Comparison of ENCODE assay signal across 8 cellular contexts in the genomic region with DNA sequence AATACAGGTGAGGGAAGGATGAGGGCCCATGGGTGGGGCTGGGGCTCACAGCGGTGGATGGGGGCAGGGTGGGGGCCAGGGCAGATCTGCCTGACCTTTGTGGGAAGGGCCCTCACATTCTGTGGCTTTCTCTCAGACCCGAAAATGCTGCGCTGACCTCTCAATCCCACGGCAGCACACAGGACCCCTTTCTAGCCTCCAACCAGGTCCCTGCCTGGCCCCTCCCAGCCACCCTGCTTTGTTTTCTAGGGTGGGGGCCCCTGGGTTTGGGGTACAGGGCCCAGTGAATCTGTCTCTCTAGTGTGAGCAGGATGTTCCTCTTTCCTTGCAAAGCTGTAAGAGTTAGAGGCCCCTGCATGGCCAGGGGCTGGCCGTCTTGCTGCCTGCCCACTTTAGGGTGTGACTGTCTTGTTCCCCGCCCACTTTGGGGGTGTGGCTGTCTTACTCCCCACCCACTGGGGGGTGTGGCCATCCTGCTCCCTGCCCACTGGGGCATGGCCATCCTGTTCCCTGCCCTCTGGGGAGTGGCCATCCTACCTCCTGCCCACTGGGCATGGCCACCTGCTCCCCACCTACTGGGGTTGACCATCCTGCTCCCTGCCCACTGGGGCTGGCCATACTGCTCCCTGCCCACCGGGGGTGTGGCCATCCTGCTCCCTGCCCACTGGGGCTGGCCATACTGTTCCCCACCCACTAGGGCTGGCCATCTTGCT. TPM values are rescaled to one million over a fixed set of nuclear protein-coding genes. Genes with fewer than 3 reads are reported as not detected.
DNase-seq lines count a peak whose midpoint lies in the region; ATAC-seq lines count a peak whose summit lies in the region.

No MANE protein-coding gene starts in this region.

- no peak overlapping the region for H3K27ac Mint-ChIP-seq in activated T-cell treated with anti-CD3 and anti-CD28 coated beads, Interleukin-2, amount 50 U/mL, for 72 hours
- H3K27ac Mint-ChIP-seq in naive thymus-derived CD8-positive, alpha-beta T cell, result peak overlapping the region in 2 of 10 donors; percentile 33 to 76

- no peaks in the 10 kb centered on the region for H3K9me3 Mint-ChIP-seq in activated T-cell treated with anti-CD3 and anti-CD28 coated beads, Interleukin-2, amount 50 U/mL, for 72 hours
- peaks cover 0 to 2% (median 0%) of the 10 kb centered on the region in 9 donors for H3K9me3 Mint-ChIP-seq in naive thymus-derived CD8-positive, alpha-beta T cell

- POLR2A ChIA-PET in naive thymus-derived CD8-positive, alpha-beta T cell (lab: Charles Lee), result interaction anchor here (4.6 kb wide), 1 partner anchor 10 kb away, joined by 27 read pairs; a partner anchor contains a TSS

- peak overlapping the region; percentile 66 for H3K4me3 Mint-ChIP-seq in activated T-cell treated with anti-CD3 and anti-CD28 coated beads, Interleukin-2, amount 50 U/mL, for 72 hours
- H3K4me3 Mint-ChIP-seq in naive thymus-derived CD8-positive, alpha-beta T cell, result peak overlapping the region in 2 of 10 donors; percentile 71 to 80

- H3K36me3 Mint-ChIP-seq in activated T-cell treated with anti-CD3 and anti-CD28 coated beads, Interleukin-2, amount 50 U/mL, for 72 hours (ENCODE audit: insufficient read depth in 2 of 2), result peaks cover 9 to 18% of the 10 kb centered on the region in 2 donors
- H3K36me3 Mint-ChIP-seq in naive thymus-derived CD8-positive, alpha-beta T cell, result peaks cover 0 to 20% (median 5%) of the 10 kb centered on the region in 3 donors

- ATAC-seq in activated T-cell treated with anti-CD3 and anti-CD28 coated beads, Interleukin-2, amount 50 U/mL, for 72 hours (replicated peaks in 1 of 2), result peak in 1 of 2 donors; percentile 13
- peak; percentile 53 to 75 for ATAC-seq in naive thymus-derived CD8-positive, alpha-beta T cell
- ATAC-seq in HG02885 (IDR thresholded peaks at IDR 0.05; ENCODE audit: poor library complexity, unreplicated experiment) (no peak), GM21367 (IDR thresholded peaks at IDR 0.05; ENCODE audit: unreplicated experiment) (no peak)

- peaks cover 48% of the 10 kb centered on the region for H3K4me1 Mint-ChIP-seq in activated T-cell treated with anti-CD3 and anti-CD28 coated beads, Interleukin-2, amount 50 U/mL, for 72 hours (ENCODE audit: low read depth)
- H3K4me1 Mint-ChIP-seq in naive thymus-derived CD8-positive, alpha-beta T cell, result peaks cover 27 to 48% (median 41%) of the 10 kb centered on the region in 4 donors

- DNase-seq in Daoy (ENCODE audit: low read depth), result peak; percentile 54
- peak; percentile 45 for DNase-seq in NCI-H226
- peak; percentile 52 to 74 for DNase-seq in activated T-cell treated with anti-CD3 and anti-CD28 coated beads, Interleukin-2, amount 50 U/mL, for 72 hours
- DNase-seq in naive thymus-derived CD8-positive, alpha-beta T cell, result peak in 7 of 10 donors; percentile 34 to 59 (median 44)
- no peak for DNase-seq in NCI-H446 treated with DMSO at 0.1 percent for 48 hours (lab: John Stamatoyannopoulos, UW)
- DNase-seq in NCI-H1105 (lab: John Stamatoyannopoulos, UW), result no peak

- H3K27me3 Mint-ChIP-seq in activated T-cell treated with anti-CD3 and anti-CD28 coated beads, Interleukin-2, amount 50 U/mL, for 72 hours (ENCODE audit: low read depth), result no peaks in the 10 kb centered on the region
- H3K27me3 Mint-ChIP-seq in naive thymus-derived CD8-positive, alpha-beta T cell, result no peaks in the 10 kb centered on the region

RNA-seq across cellular contexts. Expression of a gene that starts 11.5 kb away (rescaled TPM):
- total RNA-seq in Daoy (2014; rRNA removed; shearing (Covaris generic)), result 9.0 and 9.5 TPM in 2 replicates
- total RNA-seq in activated T-cell treated with anti-CD3 and anti-CD28 coated beads, Interleukin-2, amount 50 U/mL, for 72 hours, result 10 to 100 TPM; 74.9 to 81.5 TPM
- 100 to 1,000 TPM; 224 to 229 TPM for total RNA-seq in naive thymus-derived CD8-positive, alpha-beta T cell
- 10 to 100 TPM; 60.6 to 77.8 (median 67.0) TPM for polyA plus RNA-seq in naive thymus-derived CD8-positive, alpha-beta T cell

Comparison
In these comparisons a context has a peak if more than half of its experiments do, and no peak if none do; other contexts are left out.
1. DNase-seq: peak in Daoy (single experiment), NCI-H226 (single experiment), activated T-cell treated with anti-CD3 and anti-CD28 coated beads, Interleukin-2, amount 50 U/mL, for 72 hours (2 of 2) and naive thymus-derived CD8-positive, alpha-beta T cell (7 of 10); none in NCI-H446 treated with DMSO at 0.1 percent for 48 hours (single experiment) and NCI-H1105 (single experiment).
2. ATAC-seq: peak in naive thymus-derived CD8-positive, alpha-beta T cell (2 of 2); none in HG02885 (single experiment) and GM21367 (single experiment).